Comparison of ENCODE assay signal across 1 cellular context in the genomic region with DNA sequence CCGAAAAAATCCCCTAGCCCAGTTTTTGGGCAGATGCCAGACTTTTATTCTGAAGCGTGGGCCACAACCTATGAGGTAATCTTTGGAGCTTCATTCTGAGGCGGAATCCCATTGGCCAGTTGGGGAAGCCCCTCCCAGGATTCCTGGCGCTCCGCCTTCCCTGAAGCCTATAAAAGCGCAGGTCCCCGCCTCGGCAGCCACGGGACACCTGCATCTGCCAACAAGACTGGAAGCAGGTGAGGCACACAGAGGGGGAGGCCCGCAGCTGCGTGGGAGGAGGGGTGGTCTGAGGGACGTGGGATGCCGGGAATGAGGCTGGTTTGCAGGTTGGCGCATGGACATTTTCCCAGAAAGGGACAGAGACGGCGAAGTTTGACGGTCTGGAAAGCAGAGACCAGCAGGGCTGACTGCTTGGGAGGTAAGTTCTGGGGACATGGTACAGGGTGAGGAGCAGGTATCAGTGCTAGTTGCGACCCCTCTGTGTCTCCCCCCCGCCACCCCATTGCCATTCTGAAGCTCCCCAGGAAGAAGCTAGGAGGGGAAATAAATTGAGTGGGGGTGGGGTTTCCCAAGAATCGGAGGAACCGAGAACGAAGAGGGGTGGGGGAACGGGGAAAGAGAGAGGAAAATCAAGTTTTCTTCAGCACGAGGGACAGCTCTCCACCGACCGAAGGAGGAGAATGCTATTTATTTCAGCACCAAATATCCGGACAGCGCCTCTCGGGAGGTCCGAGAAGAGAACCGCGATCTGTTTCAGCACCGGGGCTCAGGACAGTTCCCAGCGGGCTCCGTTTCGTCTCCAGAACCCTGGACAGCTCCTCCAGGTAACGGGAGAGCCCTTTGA.
TF ChIP-seq lines count a peak whose summit lies in the region.

No MANE protein-coding gene starts in this region.

TF ChIP-seq in WTC11, 78 proteins besides CTCF, POLR2A, EP300 and RAD21 (continued from another document and continues in another):
- TF ChIP-seq, protein P1, sequence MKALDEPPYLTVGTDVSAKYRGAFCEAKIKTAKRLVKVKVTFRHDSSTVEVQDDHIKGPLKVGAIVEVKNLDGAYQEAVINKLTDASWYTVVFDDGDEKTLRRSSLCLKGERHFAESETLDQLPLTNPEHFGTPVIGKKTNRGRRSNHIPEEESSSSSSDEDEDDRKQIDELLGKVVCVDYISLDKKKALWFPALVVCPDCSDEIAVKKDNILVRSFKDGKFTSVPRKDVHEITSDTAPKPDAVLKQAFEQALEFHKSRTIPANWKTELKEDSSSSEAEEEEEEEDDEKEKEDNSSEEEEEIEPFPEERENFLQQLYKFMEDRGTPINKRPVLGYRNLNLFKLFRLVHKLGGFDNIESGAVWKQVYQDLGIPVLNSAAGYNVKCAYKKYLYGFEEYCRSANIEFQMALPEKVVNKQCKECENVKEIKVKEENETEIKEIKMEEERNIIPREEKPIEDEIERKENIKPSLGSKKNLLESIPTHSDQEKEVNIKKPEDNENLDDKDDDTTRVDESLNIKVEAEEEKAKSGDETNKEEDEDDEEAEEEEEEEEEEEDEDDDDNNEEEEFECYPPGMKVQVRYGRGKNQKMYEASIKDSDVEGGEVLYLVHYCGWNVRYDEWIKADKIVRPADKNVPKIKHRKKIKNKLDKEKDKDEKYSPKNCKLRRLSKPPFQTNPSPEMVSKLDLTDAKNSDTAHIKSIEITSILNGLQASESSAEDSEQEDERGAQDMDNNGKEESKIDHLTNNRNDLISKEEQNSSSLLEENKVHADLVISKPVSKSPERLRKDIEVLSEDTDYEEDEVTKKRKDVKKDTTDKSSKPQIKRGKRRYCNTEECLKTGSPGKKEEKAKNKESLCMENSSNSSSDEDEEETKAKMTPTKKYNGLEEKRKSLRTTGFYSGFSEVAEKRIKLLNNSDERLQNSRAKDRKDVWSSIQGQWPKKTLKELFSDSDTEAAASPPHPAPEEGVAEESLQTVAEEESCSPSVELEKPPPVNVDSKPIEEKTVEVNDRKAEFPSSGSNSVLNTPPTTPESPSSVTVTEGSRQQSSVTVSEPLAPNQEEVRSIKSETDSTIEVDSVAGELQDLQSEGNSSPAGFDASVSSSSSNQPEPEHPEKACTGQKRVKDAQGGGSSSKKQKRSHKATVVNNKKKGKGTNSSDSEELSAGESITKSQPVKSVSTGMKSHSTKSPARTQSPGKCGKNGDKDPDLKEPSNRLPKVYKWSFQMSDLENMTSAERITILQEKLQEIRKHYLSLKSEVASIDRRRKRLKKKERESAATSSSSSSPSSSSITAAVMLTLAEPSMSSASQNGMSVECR (CRISPR knock-in tag; IDR thresholded peaks at IDR 0.05; ENCODE audit: borderline replicate concordance), result peak; percentile 100
- TF ChIP-seq FOXJ3 (CRISPR knock-in tag; IDR thresholded peaks at IDR 0.05; ENCODE audit: borderline replicate concordance) (peak; percentile 99), ZNF121 (CRISPR knock-in tag; IDR thresholded peaks at IDR 0.05) (peak; percentile 96), NR2C2 (CRISPR knock-in tag; IDR thresholded peaks at IDR 0.05) (peak; percentile 96), CBFB (CRISPR knock-in tag; IDR thresholded peaks at IDR 0.05; ENCODE audit: low read depth) (peak; percentile 100), ZNF423 (CRISPR knock-in tag; IDR thresholded peaks at IDR 0.05) (peak; percentile 96), ZNF232 (CRISPR knock-in tag; IDR thresholded peaks at IDR 0.05) (peak; percentile 100), ELF4 (CRISPR knock-in tag; IDR thresholded peaks at IDR 0.05; ENCODE audit: low read depth) (peak; percentile 100), SOX15 (CRISPR knock-in tag; IDR thresholded peaks at IDR 0.05) (no peak), PRRX2 (CRISPR knock-in tag; IDR thresholded peaks at IDR 0.05) (peak; percentile 98), GABPB1 (CRISPR knock-in tag; IDR thresholded peaks at IDR 0.05) (peak; percentile 97), KAT7 (CRISPR knock-in tag; IDR thresholded peaks at IDR 0.05; ENCODE audit: borderline replicate concordance) (peak; percentile 100), MYBL2 (CRISPR knock-in tag; IDR thresholded peaks at IDR 0.05) (peak; percentile 99), HMGA2 (CRISPR knock-in tag; IDR thresholded peaks at IDR 0.05) (no peak), ETV6 (CRISPR knock-in tag; IDR thresholded peaks at IDR 0.05) (peak; percentile 100), GRHL2 (CRISPR knock-in tag; IDR thresholded peaks at IDR 0.05; ENCODE audit: insufficient replicate concordance, severe bottlenecking) (no peak), ZNF263 (CRISPR knock-in tag; IDR thresholded peaks at IDR 0.05; ENCODE audit: low read depth) (peak; percentile 96), MLX (CRISPR knock-in tag; IDR thresholded peaks at IDR 0.05) (peak; percentile 100), CREB1 (CRISPR knock-in tag; IDR thresholded peaks at IDR 0.05) (peak; percentile 100), ZNF317 (CRISPR knock-in tag; IDR thresholded peaks at IDR 0.05; ENCODE audit: borderline replicate concordance, low read depth) (peak; percentile 94), CREM (CRISPR knock-in tag; IDR thresholded peaks at IDR 0.05) (peak; percentile 98), USF2 (CRISPR knock-in tag; IDR thresholded peaks at IDR 0.05) (peak; percentile 82), NR1H2 (CRISPR knock-in tag; IDR thresholded peaks at IDR 0.05) (peak; percentile 99), ZNF512 (CRISPR knock-in tag; IDR thresholded peaks at IDR 0.05; ENCODE audit: borderline replicate concordance) (peak; percentile 100), RELA (CRISPR knock-in tag; IDR thresholded peaks at IDR 0.05; ENCODE audit: borderline replicate concordance) (peak; percentile 100), RORB (CRISPR knock-in tag; IDR thresholded peaks at IDR 0.05) (no peak), SP1 (CRISPR knock-in tag; conservative IDR thresholded peaks at IDR 0.05) (peak; percentile 98), TCF7 (CRISPR knock-in tag; IDR thresholded peaks at IDR 0.05; ENCODE audit: low read depth) (peak; percentile 100), MXD4 (CRISPR knock-in tag; IDR thresholded peaks at IDR 0.05; ENCODE audit: borderline replicate concordance) (peak; percentile 99), ZMAT4 (CRISPR knock-in tag; IDR thresholded peaks at IDR 0.05) (no peak), JAZF1 (CRISPR knock-in tag; IDR thresholded peaks at IDR 0.05) (no peak), OVOL2 (CRISPR knock-in tag; IDR thresholded peaks at IDR 0.05; ENCODE audit: borderline replicate concordance) (no peak), JUN (CRISPR knock-in tag; IDR thresholded peaks at IDR 0.05) (peak; percentile 100), FOXK1 (CRISPR knock-in tag; IDR thresholded peaks at IDR 0.05) (peak; percentile 100)
- TF ChIP-seq, protein P2, sequence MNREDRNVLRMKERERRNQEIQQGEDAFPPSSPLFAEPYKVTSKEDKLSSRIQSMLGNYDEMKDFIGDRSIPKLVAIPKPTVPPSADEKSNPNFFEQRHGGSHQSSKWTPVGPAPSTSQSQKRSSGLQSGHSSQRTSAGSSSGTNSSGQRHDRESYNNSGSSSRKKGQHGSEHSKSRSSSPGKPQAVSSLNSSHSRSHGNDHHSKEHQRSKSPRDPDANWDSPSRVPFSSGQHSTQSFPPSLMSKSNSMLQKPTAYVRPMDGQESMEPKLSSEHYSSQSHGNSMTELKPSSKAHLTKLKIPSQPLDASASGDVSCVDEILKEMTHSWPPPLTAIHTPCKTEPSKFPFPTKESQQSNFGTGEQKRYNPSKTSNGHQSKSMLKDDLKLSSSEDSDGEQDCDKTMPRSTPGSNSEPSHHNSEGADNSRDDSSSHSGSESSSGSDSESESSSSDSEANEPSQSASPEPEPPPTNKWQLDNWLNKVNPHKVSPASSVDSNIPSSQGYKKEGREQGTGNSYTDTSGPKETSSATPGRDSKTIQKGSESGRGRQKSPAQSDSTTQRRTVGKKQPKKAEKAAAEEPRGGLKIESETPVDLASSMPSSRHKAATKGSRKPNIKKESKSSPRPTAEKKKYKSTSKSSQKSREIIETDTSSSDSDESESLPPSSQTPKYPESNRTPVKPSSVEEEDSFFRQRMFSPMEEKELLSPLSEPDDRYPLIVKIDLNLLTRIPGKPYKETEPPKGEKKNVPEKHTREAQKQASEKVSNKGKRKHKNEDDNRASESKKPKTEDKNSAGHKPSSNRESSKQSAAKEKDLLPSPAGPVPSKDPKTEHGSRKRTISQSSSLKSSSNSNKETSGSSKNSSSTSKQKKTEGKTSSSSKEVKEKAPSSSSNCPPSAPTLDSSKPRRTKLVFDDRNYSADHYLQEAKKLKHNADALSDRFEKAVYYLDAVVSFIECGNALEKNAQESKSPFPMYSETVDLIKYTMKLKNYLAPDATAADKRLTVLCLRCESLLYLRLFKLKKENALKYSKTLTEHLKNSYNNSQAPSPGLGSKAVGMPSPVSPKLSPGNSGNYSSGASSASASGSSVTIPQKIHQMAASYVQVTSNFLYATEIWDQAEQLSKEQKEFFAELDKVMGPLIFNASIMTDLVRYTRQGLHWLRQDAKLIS (CRISPR knock-in tag; IDR thresholded peaks at IDR 0.05; ENCODE audit: borderline replicate concordance), result peak; percentile 100
- TF ChIP-seq, protein P3, sequence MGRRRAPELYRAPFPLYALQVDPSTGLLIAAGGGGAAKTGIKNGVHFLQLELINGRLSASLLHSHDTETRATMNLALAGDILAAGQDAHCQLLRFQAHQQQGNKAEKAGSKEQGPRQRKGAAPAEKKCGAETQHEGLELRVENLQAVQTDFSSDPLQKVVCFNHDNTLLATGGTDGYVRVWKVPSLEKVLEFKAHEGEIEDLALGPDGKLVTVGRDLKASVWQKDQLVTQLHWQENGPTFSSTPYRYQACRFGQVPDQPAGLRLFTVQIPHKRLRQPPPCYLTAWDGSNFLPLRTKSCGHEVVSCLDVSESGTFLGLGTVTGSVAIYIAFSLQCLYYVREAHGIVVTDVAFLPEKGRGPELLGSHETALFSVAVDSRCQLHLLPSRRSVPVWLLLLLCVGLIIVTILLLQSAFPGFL (CRISPR knock-in tag; IDR thresholded peaks at IDR 0.05; ENCODE audit: borderline replicate concordance), result peak; percentile 100
- TF ChIP-seq, protein P4, sequence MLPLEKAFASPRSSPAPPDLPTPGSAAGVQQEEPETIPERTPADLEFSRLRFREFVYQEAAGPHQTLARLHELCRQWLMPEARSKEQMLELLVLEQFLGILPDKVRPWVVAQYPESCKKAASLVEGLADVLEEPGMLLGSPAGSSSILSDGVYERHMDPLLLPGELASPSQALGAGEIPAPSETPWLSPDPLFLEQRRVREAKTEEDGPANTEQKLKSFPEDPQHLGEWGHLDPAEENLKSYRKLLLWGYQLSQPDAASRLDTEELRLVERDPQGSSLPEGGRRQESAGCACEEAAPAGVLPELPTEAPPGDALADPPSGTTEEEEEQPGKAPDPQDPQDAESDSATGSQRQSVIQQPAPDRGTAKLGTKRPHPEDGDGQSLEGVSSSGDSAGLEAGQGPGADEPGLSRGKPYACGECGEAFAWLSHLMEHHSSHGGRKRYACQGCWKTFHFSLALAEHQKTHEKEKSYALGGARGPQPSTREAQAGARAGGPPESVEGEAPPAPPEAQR (CRISPR knock-in tag; IDR thresholded peaks at IDR 0.05), result peak; percentile 100
- TF ChIP-seq, protein P5, sequence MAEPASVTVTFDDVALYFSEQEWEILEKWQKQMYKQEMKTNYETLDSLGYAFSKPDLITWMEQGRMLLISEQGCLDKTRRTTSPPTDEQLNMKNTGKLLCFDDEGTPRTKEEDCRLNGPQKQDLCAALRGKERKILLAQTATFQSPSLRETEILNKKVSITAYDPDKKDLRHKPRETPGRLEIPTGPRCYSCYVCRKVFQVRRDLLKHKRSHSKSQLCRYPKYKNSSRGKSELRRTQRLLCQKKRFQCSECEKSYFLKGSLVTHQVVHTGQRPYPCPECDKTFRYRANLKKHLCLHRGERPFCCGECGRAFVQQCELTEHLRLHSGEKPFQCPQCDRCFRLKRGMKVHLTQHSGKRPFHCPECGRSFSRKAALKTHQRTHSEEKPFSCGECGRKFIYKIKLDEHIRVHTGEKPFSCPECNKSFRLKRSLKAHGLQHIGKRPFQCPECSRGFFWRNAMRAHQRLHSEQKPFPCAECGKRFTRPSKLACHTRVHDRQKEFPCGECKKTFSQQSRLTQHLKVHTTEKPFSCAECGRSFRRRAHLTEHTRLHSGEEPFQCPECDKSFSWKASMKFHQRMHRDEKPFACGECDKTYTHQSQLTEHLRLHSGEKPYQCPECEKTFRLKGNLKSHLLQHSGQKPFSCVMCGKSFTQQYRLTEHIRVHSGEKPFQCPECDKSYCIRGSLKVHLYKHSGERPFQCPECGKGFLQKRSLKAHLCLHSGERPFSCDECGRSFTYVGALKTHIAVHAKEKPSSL (CRISPR knock-in tag; conservative IDR thresholded peaks at IDR 0.05), result peak; percentile 94
